ENCODE assay signal across 8 cellular contexts in genomic region chr20:12012241-12013222, GRCh38.
DNase-seq lines count a peak whose midpoint lies in the region; ATAC-seq, FAIRE-seq and TF ChIP-seq lines count a peak whose summit lies in the region.

No MANE protein-coding gene starts in this region.

- H3K4me1 ChIP-seq in kidney (ENCODE audit: control insufficient read depth in 1 of 2, insufficient read depth in 1 of 2, low read depth in 1 of 2, low read length in 2 of 2) (no peaks in the 10 kb centered on the region), testis (no peaks in the 10 kb centered on the region)

- H3K9me3 Mint-ChIP-seq in brain, result peaks cover 0 to 4% (median 0%) of the 10 kb centered on the region in 5 experiments

- no peak for TF ChIP-seq POLR2A in testis (IDR thresholded peaks at IDR 0.05)

- H3K36me3 ChIP-seq in kidney (ENCODE audit: control insufficient read depth in 1 of 2, insufficient read depth in 2 of 2, low read length in 2 of 2), result no peaks in the 10 kb centered on the region
- H3K36me3 ChIP-seq in testis (ENCODE audit: low read depth, missing control alignments), result no peaks in the 10 kb centered on the region

- no peaks in the 10 kb centered on the region for H3K36me3 Mint-ChIP-seq in brain

- peak; percentile 18 for DNase-seq in stimulated activated CD4-positive, alpha-beta T cell treated with anti-CD3 and anti-CD28 coated beads, Interleukin-15, amount 100 ng/mL, for 24 hours
- DNase-seq in stimulated activated CD4-positive, alpha-beta T cell treated with anti-CD3 and anti-CD28 coated beads, Interleukin-12 subunit alpha, Interleukin-12 subunit beta, amount 100 ng/mL, for 4 hours, result no peak
- DNase-seq in NCI-H82 (lab: John Stamatoyannopoulos, UW), result peak; percentile 79
- DNase-seq in kidney, result no peak
- peak; percentile 64 for DNase-seq in testis
- DNase-seq in T1000 (lab: John Stamatoyannopoulos, UW), result no peak

- no peak overlapping the region for H3K4me3 ChIP-seq in kidney (ENCODE audit: low read length in 2 of 2)
- H3K4me3 ChIP-seq in testis, result no peak overlapping the region

- no peak for FAIRE-seq in kidney (lab: Jason Lieb, UNC)

- 55 to 70% methylated on average over 9 of the region's 9 CpGs for WGBS in testis, 2 donors

- H3K4me1 Mint-ChIP-seq in brain, result peaks cover 48% of the 10 kb centered on the region

- no peaks in the 10 kb centered on the region for H3K9me3 ChIP-seq in kidney (ENCODE audit: control insufficient read depth in 1 of 2, low read length in 2 of 2)
- H3K9me3 ChIP-seq in testis, result no peaks in the 10 kb centered on the region

- TF ChIP-seq CTCF in brain (conservative IDR thresholded peaks at IDR 0.05) (peak; percentile 78 to 91), kidney (IDR thresholded peaks at IDR 0.05; ENCODE audit: borderline replicate concordance, extremely low read depth, insufficient read depth) (peak; percentile 64), testis (IDR thresholded peaks at IDR 0.05) (peak; percentile 63 to 85 (median 80))

- no peak overlapping the region for H3K4me3 Mint-ChIP-seq in brain

- intact Hi-C loops in kidney (cut with DNase I) (no loop called here), testis (cut with DNase I; ENCODE audit: low total_unique reads) (no loop called here)

- ATAC-seq in HG02610 (IDR thresholded peaks at IDR 0.05; ENCODE audit: unreplicated experiment), result peak; percentile 92

- no peaks in the 10 kb centered on the region for H3K27me3 Mint-ChIP-seq in brain

- H3K9ac ChIP-seq in kidney (ENCODE audit: low read length in 2 of 2), result no peak overlapping the region

- peak overlapping the region in 2 of 5 experiments; percentile 40 to 52 for H3K27ac Mint-ChIP-seq in brain

- H3K27ac ChIP-seq in kidney (ENCODE audit: low read depth in 2 of 2, low read length in 2 of 2) (no peak overlapping the region), testis (no peak overlapping the region)

- no peaks in the 10 kb centered on the region for H3K27me3 ChIP-seq in testis

Comparison
In these comparisons a context has a peak if more than half of its experiments do, and no peak if none do; other contexts are left out.
1. DNase-seq: peak in stimulated activated CD4-positive, alpha-beta T cell treated with anti-CD3 and anti-CD28 coated beads, Interleukin-15, amount 100 ng/mL, for 24 hours (single experiment), NCI-H82 (single experiment) and testis (single experiment); none in stimulated activated CD4-positive, alpha-beta T cell treated with anti-CD3 and anti-CD28 coated beads, Interleukin-12 subunit alpha, Interleukin-12 subunit beta, amount 100 ng/mL, for 4 hours (single experiment), kidney (single experiment) and T1000 (single experiment).
2. Peak in every context shown above with its lines, with median percentiles within 50 percentile points of each other: CTCF ChIP-seq.